ENCODE assay signal across 8 cellular contexts in the genomic region with DNA sequence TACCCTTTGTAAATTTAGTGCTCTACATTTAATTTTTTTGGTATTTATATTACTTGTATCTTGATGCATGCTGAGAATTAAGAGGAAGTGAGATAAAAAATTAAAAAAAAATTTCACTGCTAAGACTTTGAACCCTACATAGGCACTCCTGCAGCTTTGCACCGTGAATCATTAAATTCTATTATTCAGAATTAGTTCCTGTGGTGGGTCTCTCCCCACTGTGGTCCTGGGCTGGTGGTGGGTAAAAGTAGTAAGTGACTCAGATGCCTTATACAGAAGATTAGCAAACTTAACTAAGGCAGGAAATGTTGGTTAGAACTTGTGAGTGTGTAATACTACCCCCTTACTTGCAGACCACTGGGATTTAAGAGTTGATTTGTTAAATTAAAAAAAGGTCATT.
A peak's percentile ranks its signal among the peaks of the same experiment; 100 is the strongest.
DNase-seq lines count a peak whose midpoint lies in the region; ATAC-seq and TF ChIP-seq lines count a peak whose summit lies in the region.

No MANE protein-coding gene starts in this region.

- no peak overlapping the region; the same call in 1 of the 2 replicates for H3K9ac ChIP-seq in HCT116 (ENCODE audit: low read length)

- H3K36me3 Mint-ChIP-seq in T-helper 17 cell (ENCODE audit: low read depth) (peaks cover 8% of the 10 kb centered on the region), memory B cell (peaks cover 17% of the 10 kb centered on the region)

- H3K27ac ChIP-seq in ACC112 (ENCODE audit: low read depth, low read length) (peak overlapping the region; percentile 86), HCT116 (ENCODE audit: low read depth, low read length) (no peak overlapping the region; the same call in 1 of the 2 replicates)

- BruUV-seq in HCT116 (replicated peaks; lab: Mats Ljungman, UMichigan) = no TSS peak

- DNase-seq in HCT116 (ENCODE audit: low read depth, low spot score) = no peak
- DNase-seq in T-helper 17 cell = no peak
- no peak for DNase-seq in memory B cell (ENCODE audit: low spot score in 2 of 2)
- no peak for DNase-seq in SK-N-DZ (ENCODE audit: low spot score)
- no peak for DNase-seq in Ammon's horn (ENCODE audit: low spot score)
- no peak for DNase-seq in NCI-H146 (lab: John Stamatoyannopoulos, UW)
- no peak for DNase-seq in hippocampal formation (lab: John Stamatoyannopoulos, UW)

- TF ChIP-seq POLR2A in HCT116 (IDR thresholded peaks at IDR 0.05; ENCODE audit: borderline replicate concordance, extremely low read depth, insufficient read depth, insufficient read length) = no peak

- TF ChIP-seq CTCF in HCT116 (IDR thresholded peaks at IDR 0.05 in 2 of 3, conservative IDR thresholded peaks at IDR 0.05 in 1 of 3; ENCODE audit: borderline replicate concordance in 1 of 3, insufficient read depth in 1 of 3, low read depth in 2 of 3, low read length in 2 of 3) = no peak

- H3K9me3 ChIP-seq in HCT116 (ENCODE audit: control insufficient read depth in 1 of 2, insufficient read depth in 1 of 2, low read depth in 1 of 2, low read length in 2 of 2) (no peaks in the 10 kb centered on the region), T-helper 17 cell (ENCODE audit: control insufficient read depth, low read length, poor library complexity, severe bottlenecking) (no peaks in the 10 kb centered on the region)

- H3K9me3 Mint-ChIP-seq in memory B cell = no peaks in the 10 kb centered on the region

- H3K79me2 ChIP-seq in ACC112 (ENCODE audit: control insufficient read depth, insufficient read depth, low read length, unreplicated experiment) (peaks cover 47% of the 10 kb centered on the region), HCT116 (ENCODE audit: insufficient read depth, low read length) (peaks cover 49% of the 10 kb centered on the region)

- intact Hi-C loops in HCT116 (cut with micrococcal nuclease) = no loop called here

- H3K4me2 ChIP-seq in HCT116 (ENCODE audit: low read length) = peak overlapping the region; percentile 60

- H3K36me3 ChIP-seq in ACC112 (ENCODE audit: insufficient read depth, low read length) = peaks cover 26% of the 10 kb centered on the region
- peaks cover 14 to 28% of the 10 kb centered on the region in 2 experiments; a peak in 3 of 4 replicates for H3K36me3 ChIP-seq in HCT116 (ENCODE audit: control insufficient read depth in 1 of 2, insufficient read depth in 2 of 2, low read length in 2 of 2)

- POLR2A ChIA-PET in HCT116 (lab: Charles Lee) = interaction anchor here (1.6 kb wide), 1 partner anchor 76 kb away, joined by 4 read pairs; no protein-coding TSS in a partner anchor

- no peaks in the 10 kb centered on the region; the same call in 1 of the 2 replicates for H4K20me1 ChIP-seq in HCT116 (ENCODE audit: insufficient read depth)

- H3K4me1 Mint-ChIP-seq in T-helper 17 cell (peaks cover 27% of the 10 kb centered on the region), memory B cell (peaks cover 19% of the 10 kb centered on the region)

- no peaks in the 10 kb centered on the region for H3K9me2 ChIP-seq in HCT116 (ENCODE audit: insufficient read depth)

- H2AFZ ChIP-seq in ACC112 (ENCODE audit: low read length, unreplicated experiment) = no peak overlapping the region
- no peak overlapping the region for H2AFZ ChIP-seq in HCT116 (ENCODE audit: low read depth, low read length, poor library complexity, severe bottlenecking)

- H3K27me3 ChIP-seq in ACC112 (ENCODE audit: insufficient read depth, low read length) (no peaks in the 10 kb centered on the region), HCT116 (ENCODE audit: insufficient read depth, low read length) (no peaks in the 10 kb centered on the region)

- H3K4me3 Mint-ChIP-seq in T-helper 17 cell = no peak overlapping the region
- no peak overlapping the region for H3K4me3 Mint-ChIP-seq in memory B cell

- H3K4me3 ChIP-seq in ACC112 (ENCODE audit: low read depth, low read length) = peak overlapping the region; percentile 38; the same call in 1 of the 2 replicates
- H3K4me3 ChIP-seq in HCT116 (replicated peaks in 1 of 2; ENCODE audit: low read depth in 1 of 2, low read length in 2 of 2) = no peak overlapping the region

- peaks cover 49% of the 10 kb centered on the region for H3K4me1 ChIP-seq in ACC112 (ENCODE audit: control insufficient read depth, insufficient read depth, low read length, unreplicated experiment)
- H3K4me1 ChIP-seq in HCT116 (ENCODE audit: control insufficient read depth in 1 of 2, insufficient read depth in 2 of 2, low read length in 2 of 2) = peaks cover 32 to 51% of the 10 kb centered on the region in 2 experiments

- H3K27me3 Mint-ChIP-seq in T-helper 17 cell (no peaks in the 10 kb centered on the region), memory B cell (no peaks in the 10 kb centered on the region)

- H3K27ac Mint-ChIP-seq in T-helper 17 cell (peak overlapping the region; percentile 86), memory B cell (no peak overlapping the region)

- CTCF ChIA-PET in HCT116 (lab: Charles Lee) = interaction anchor here (6.5 kb wide), 1 partner anchor 190 kb away, joined by 61 read pairs; no protein-coding TSS in a partner anchor

- ATAC-seq in HCT116 (no peak), T-helper 17 cell (peak; percentile 33), memory B cell (ENCODE audit: low read depth) (peak; percentile 51)

- TF ChIP-seq RAD21 in HCT116 (IDR thresholded peaks at IDR 0.05; ENCODE audit: low read depth) = no peak

- RAD21 ChIA-PET in HCT116 (lab: Charles Lee; ENCODE audit: low non-redundant PET in 1 of 2, low total read pairs in 2 of 2, uncharacterized antibody in 2 of 2, unreplicated experiment in 2 of 2) = no interaction called here

TF ChIP-seq in HCT116, 20 proteins besides CTCF, POLR2A, EP300 and RAD21:
- no peak for TF ChIP-seq SP1 (IDR thresholded peaks at IDR 0.05; ENCODE audit: low read depth)
- TF ChIP-seq, protein P1, sequence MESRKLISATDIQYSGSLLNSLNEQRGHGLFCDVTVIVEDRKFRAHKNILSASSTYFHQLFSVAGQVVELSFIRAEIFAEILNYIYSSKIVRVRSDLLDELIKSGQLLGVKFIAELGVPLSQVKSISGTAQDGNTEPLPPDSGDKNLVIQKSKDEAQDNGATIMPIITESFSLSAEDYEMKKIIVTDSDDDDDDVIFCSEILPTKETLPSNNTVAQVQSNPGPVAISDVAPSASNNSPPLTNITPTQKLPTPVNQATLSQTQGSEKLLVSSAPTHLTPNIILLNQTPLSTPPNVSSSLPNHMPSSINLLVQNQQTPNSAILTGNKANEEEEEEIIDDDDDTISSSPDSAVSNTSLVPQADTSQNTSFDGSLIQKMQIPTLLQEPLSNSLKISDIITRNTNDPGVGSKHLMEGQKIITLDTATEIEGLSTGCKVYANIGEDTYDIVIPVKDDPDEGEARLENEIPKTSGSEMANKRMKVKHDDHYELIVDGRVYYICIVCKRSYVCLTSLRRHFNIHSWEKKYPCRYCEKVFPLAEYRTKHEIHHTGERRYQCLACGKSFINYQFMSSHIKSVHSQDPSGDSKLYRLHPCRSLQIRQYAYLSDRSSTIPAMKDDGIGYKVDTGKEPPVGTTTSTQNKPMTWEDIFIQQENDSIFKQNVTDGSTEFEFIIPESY (IDR thresholded peaks at IDR 0.05; ENCODE audit: extremely low read depth, insufficient replicate concordance, low read length) = no peak
- no peak for TF ChIP-seq CEBPB (IDR thresholded peaks at IDR 0.05; ENCODE audit: low read depth)
- TF ChIP-seq, protein P2, sequence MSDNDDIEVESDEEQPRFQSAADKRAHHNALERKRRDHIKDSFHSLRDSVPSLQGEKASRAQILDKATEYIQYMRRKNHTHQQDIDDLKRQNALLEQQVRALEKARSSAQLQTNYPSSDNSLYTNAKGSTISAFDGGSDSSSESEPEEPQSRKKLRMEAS (IDR thresholded peaks at IDR 0.05) = no peak
